Comparison of ENCODE assay signal across 1 cellular context in genomic region chr22:23522642-23523251, GRCh38.
TF ChIP-seq lines count a peak whose summit lies in the region.

No MANE protein-coding gene starts in this region.

TF ChIP-seq in SK-N-SH treated with all-trans-retinoic acid at 6 μM for 48 hours, 23 proteins besides CTCF, POLR2A, EP300 and RAD21 (continued from another document):
- TF ChIP-seq CSRNP3 (CRISPR knock-in tag; IDR thresholded peaks at IDR 0.05), result no peak
- no peak for TF ChIP-seq GLIS3 (CRISPR knock-in tag; IDR thresholded peaks at IDR 0.05)
- TF ChIP-seq POU6F1 (CRISPR knock-in tag; IDR thresholded peaks at IDR 0.05; ENCODE audit: borderline replicate concordance, low read depth), result no peak
